In the genomic region with DNA sequence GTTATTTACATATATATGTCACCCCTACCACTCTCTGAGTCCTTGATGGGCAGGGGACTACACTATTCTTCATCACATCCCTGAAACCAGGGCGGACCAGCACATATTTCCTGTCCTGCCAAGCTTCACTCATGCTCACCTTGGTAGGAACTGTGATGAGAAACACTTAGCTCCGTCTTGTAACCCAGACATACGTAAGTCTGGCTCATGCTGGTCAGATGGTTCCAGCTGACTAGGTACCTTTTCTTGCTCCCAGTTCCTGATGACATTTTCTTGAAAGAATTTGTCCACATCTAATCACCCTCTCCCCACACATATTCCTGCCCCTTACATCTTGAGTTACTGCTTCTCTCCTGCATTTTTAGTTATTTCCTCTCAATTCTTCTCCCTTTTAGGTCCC, we compare ENCODE assay signal across 17 cellular contexts.
DNase-seq lines count a peak whose midpoint lies in the region; ATAC-seq, FAIRE-seq and TF ChIP-seq lines count a peak whose summit lies in the region.
"Had no signal": no experiment of that assay in that cellular context is flagged by ENCODE, and none has a peak within 500 bp of the region (broad histone marks: within the 10 kb centered on the region; RNA-seq: fewer than 3 reads in every experiment).

No MANE protein-coding gene starts in this region.

- H3K27me3 ChIP-seq in K562 (ENCODE audit: control insufficient read depth in 2 of 2, insufficient read depth in 2 of 2, low read length in 2 of 2) = no peaks in the 10 kb centered on the region
- H3K27me3 ChIP-seq in kidney epithelial cell (ENCODE audit: control insufficient read depth, insufficient read depth, low read length) = no peaks in the 10 kb centered on the region
- no peaks in the 10 kb centered on the region for H3K27me3 ChIP-seq in trophoblast cell (ENCODE audit: insufficient read depth, low read length)
- H3K27me3 ChIP-seq: BLaER1 treated with 17β-estradiol and CSF1 and Interleukin-3, amounts not matched to agents 10 nM and 100 nM had no signal

- no peak overlapping the region for H2BK120ac ChIP-seq in trophoblast cell (ENCODE audit: insufficient read depth, low read length, poor library complexity)

- ATAC-seq in K562 = no peak
- ATAC-seq: CD8-positive, alpha-beta T cell; GM12878 had no signal

- H2AK5ac ChIP-seq in trophoblast cell (ENCODE audit: low read length) = no peak overlapping the region

- H3K27ac ChIP-seq in K562 (ENCODE audit: extremely low read depth, low read depth, low read length) = peak overlapping the region; percentile 11; the same call in 1 of the 3 replicates
- no peak overlapping the region for H3K27ac ChIP-seq in trophoblast cell (ENCODE audit: low read depth, low read length)
- H3K27ac ChIP-seq: BLaER1 treated with 17β-estradiol and CSF1 and Interleukin-3, amounts not matched to agents 10 nM and 100 nM had no signal

- H2BK12ac ChIP-seq in trophoblast cell (ENCODE audit: low read length) = no peak overlapping the region

- no peak overlapping the region for H4K8ac ChIP-seq in trophoblast cell (ENCODE audit: low read depth, low read length)

- H3K4me2 ChIP-seq in K562 (ENCODE audit: insufficient read depth, low read length) = peak overlapping the region; percentile 17; the same call in 1 of the 2 replicates
- no peak overlapping the region for H3K4me2 ChIP-seq in trophoblast cell (ENCODE audit: low read length)

- POLR2A ChIA-PET in K562 (lab: Yijun Ruan, JAX) = interaction anchor here (1.3 to 1.9 kb wide), 3 partner anchors 11 to 124 kb away, joined by 4 to 7 read pairs (median 5); a partner anchor contains a TSS

- TF ChIP-seq POLR2A in GM12892 (IDR thresholded peaks at IDR 0.05; ENCODE audit: low read depth, low read length) (no peak), K562 (conservative IDR thresholded peaks at IDR 0.05) (no peak)

- no peaks in the 10 kb centered on the region for H3K9me1 ChIP-seq in K562 (ENCODE audit: control insufficient read depth, insufficient read depth, low read length)

- DNase-seq in GM12892 (ENCODE audit: insufficient read length) (no peak), K562 (ENCODE audit: extremely low read depth in 1 of 4, low spot score in 3 of 4) (no peak), kidney epithelial cell (ENCODE audit: low read depth) (peak; percentile 61), trophoblast cell (peak; percentile 8 to 38), NCI-H1436 treated with DMSO at 0.1 percent for 48 hours (lab: John Stamatoyannopoulos, UW) (no peak), NOMO-1 treated with dmso at 0.1 percent for 144 hours (lab: John Stamatoyannopoulos, UW; ENCODE audit: unreplicated experiment) (no peak)
- no peak for DNase-seq in NK-92 treated with Interleukin-12 subunit alpha and Interleukin-12 subunit beta, amount 100 ng/mL, for 24 hours (lab: John Stamatoyannopoulos, UW)
- DNase-seq: Calu3; CD8-positive, alpha-beta T cell; DMS79 treated with DMSO at 0.1 percent for 48 hours; GF-D8; GOT3; H9; IMR-90 had no signal

- no peaks in the 10 kb centered on the region for H3K79me1 ChIP-seq in trophoblast cell (ENCODE audit: low read length)

- H2AFZ ChIP-seq in K562 (ENCODE audit: low read depth, low read length) (peak overlapping the region; percentile 64), trophoblast cell (ENCODE audit: insufficient read depth, low read length, poor library complexity) (no peak overlapping the region)

- CTCF ChIA-PET in K562 (lab: Yijun Ruan, JAX; ENCODE audit: low intra/inter-chr PET ratio) = interaction anchor here (0.6 kb wide), 1 partner anchor 24 kb away, joined by 3 read pairs; no protein-coding TSS in a partner anchor

- no peak overlapping the region for H3K14ac ChIP-seq in trophoblast cell (ENCODE audit: low read length)

- no peak overlapping the region for H3K4ac ChIP-seq in trophoblast cell (ENCODE audit: low read depth, low read length)

- no peak for TF ChIP-seq RAD21 in K562 (CRISPR knock-in tag; conservative IDR thresholded peaks at IDR 0.05 in 1 of 2, IDR thresholded peaks at IDR 0.05 in 1 of 2)

- H3K4me3 ChIP-seq in K562 (no peak overlapping the region), kidney epithelial cell (ENCODE audit: low read depth, low read length) (no peak overlapping the region), trophoblast cell (ENCODE audit: low read depth, low read length) (no peak overlapping the region)
- H3K4me3 ChIP-seq: BLaER1 treated with 17β-estradiol and CSF1 and Interleukin-3, amounts not matched to agents 10 nM and 100 nM; GM12878 had no signal

- no peaks in the 10 kb centered on the region for H4K20me1 ChIP-seq in K562 (replicated peaks; ENCODE audit: control insufficient read depth, insufficient read depth, low read length)
- H4K20me1 ChIP-seq: BLaER1 treated with 17β-estradiol and CSF1 and Interleukin-3, amounts not matched to agents 10 nM and 100 nM had no signal

- intact Hi-C loops in K562 (cut with micrococcal nuclease) = loop anchor here (5.0 kb wide), 1 partner anchor 109 kb away; no protein-coding TSS in a partner anchor

- H3K9me3 ChIP-seq in K562 (replicated peaks; ENCODE audit: control insufficient read depth, insufficient read depth, low read depth, low read length) (no peaks in the 10 kb centered on the region), trophoblast cell (ENCODE audit: insufficient read depth, low read depth, low read length) (no peaks in the 10 kb centered on the region)

- H4K12ac ChIP-seq in trophoblast cell (ENCODE audit: low read depth, low read length) = no peak overlapping the region

- H3K79me2 ChIP-seq in K562 (ENCODE audit: control insufficient read depth, insufficient read depth, low read length) (no peaks in the 10 kb centered on the region), trophoblast cell (ENCODE audit: control insufficient read depth, insufficient read depth, low read length, poor library complexity) (no peaks in the 10 kb centered on the region)

- FAIRE-seq in GM12892 (lab: Jason Lieb, UNC) = peak; percentile 60
- no peak for FAIRE-seq in K562 (lab: Jason Lieb, UNC)
- FAIRE-seq: GM12878, HTR-8/SVneo had no signal

- no peak overlapping the region for H3K18ac ChIP-seq in trophoblast cell (ENCODE audit: low read length)

- no peak for TF ChIP-seq EP300 in K562 (IDR thresholded peaks at IDR 0.05; ENCODE audit: low read length)

- H3K23ac ChIP-seq in trophoblast cell (ENCODE audit: low read length) = no peak overlapping the region

- H3K4me1 ChIP-seq in K562 (replicated peaks in 1 of 2; ENCODE audit: control insufficient read depth in 2 of 2, insufficient read depth in 2 of 2, low read length in 2 of 2) (peaks cover 36 to 66% of the 10 kb centered on the region in 2 experiments), trophoblast cell (ENCODE audit: control insufficient read depth in 1 of 2, insufficient read depth in 2 of 2, low read length in 2 of 2) (no peaks in the 10 kb centered on the region)

- BruUV-seq in K562 (replicated peaks; lab: Mats Ljungman, UMichigan) = no TSS peak

- H3K9ac ChIP-seq in K562 (ENCODE audit: insufficient read depth in 1 of 2, low read depth in 2 of 2, low read length in 2 of 2) = peak overlapping the region in 1 of 2 experiments; percentile 17; a peak in 1 of 4 replicates
- no peak overlapping the region for H3K9ac ChIP-seq in trophoblast cell (ENCODE audit: low read length)
- H3K9ac ChIP-seq: BLaER1 treated with 17β-estradiol and CSF1 and Interleukin-3, amounts not matched to agents 10 nM and 100 nM had no signal

- no peak for TF ChIP-seq CTCF in K562 (IDR thresholded peaks at IDR 0.05 in 2 of 3, conservative IDR thresholded peaks at IDR 0.05 in 1 of 3; ENCODE audit: insufficient read depth in 2 of 3, low read depth in 1 of 3, low read length in 3 of 3)
- TF ChIP-seq CTCF in kidney epithelial cell (IDR thresholded peaks at IDR 0.05; ENCODE audit: insufficient read depth, low read length, poor library complexity, severe bottlenecking) = no peak

- H3K36me3 ChIP-seq in K562 (ENCODE audit: control insufficient read depth, insufficient read depth, low read length) (no peaks in the 10 kb centered on the region), kidney epithelial cell (ENCODE audit: control insufficient read depth, insufficient read depth, low read length) (no peaks in the 10 kb centered on the region), trophoblast cell (ENCODE audit: control insufficient read depth in 1 of 2, insufficient read depth in 2 of 2, low read length in 2 of 2) (no peaks in the 10 kb centered on the region)
- H3K36me3 ChIP-seq: BLaER1 treated with 17β-estradiol and CSF1 and Interleukin-3, amounts not matched to agents 10 nM and 100 nM had no signal

- in situ Hi-C loops in K562 (cut with MboI) = no loop called here

- WGBS in K562 (ENCODE audit: insufficient coverage, low coverage, missing lambda C conversion rate) = 61% methylated on average over 3 of the region's 3 CpGs
- WGBS in trophoblast cell (ENCODE audit: extremely low coverage, insufficient coverage, insufficient read length) = no CpG with 5 or more reads among the region's 3 CpGs

- H2BK5ac ChIP-seq in trophoblast cell (ENCODE audit: low read depth, low read length, poor library complexity) = no peak overlapping the region

- H4K91ac ChIP-seq in trophoblast cell (ENCODE audit: low read depth, low read length) = no peak overlapping the region

TF ChIP-seq in K562, 482 proteins besides CTCF, POLR2A, EP300 and RAD21 (continues in another document):
- TF ChIP-seq, protein P1, sequence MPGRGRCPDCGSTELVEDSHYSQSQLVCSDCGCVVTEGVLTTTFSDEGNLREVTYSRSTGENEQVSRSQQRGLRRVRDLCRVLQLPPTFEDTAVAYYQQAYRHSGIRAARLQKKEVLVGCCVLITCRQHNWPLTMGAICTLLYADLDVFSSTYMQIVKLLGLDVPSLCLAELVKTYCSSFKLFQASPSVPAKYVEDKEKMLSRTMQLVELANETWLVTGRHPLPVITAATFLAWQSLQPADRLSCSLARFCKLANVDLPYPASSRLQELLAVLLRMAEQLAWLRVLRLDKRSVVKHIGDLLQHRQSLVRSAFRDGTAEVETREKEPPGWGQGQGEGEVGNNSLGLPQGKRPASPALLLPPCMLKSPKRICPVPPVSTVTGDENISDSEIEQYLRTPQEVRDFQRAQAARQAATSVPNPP (IDR thresholded peaks at IDR 0.05; ENCODE audit: borderline replicate concordance, insufficient read depth, insufficient read length) = no peak
- TF ChIP-seq ZNF316 (IDR thresholded peaks at IDR 0.05) (0 out of 2 replicates have a peak, but pooled peaks have one; percentile 8), ZNF583 (CRISPR knock-in tag; IDR thresholded peaks at IDR 0.05) (0 out of 2 replicates have a peak, but pooled peaks have one; percentile 45), ZNF324 (CRISPR knock-in tag; IDR thresholded peaks at IDR 0.05) (no peak), SP2 (IDR thresholded peaks at IDR 0.05; ENCODE audit: extremely low read depth, low read depth, low read length, poor library complexity, severe bottlenecking) (no peak), MCM3 (IDR thresholded peaks at IDR 0.05) (no peak)
- TF ChIP-seq, protein P2, sequence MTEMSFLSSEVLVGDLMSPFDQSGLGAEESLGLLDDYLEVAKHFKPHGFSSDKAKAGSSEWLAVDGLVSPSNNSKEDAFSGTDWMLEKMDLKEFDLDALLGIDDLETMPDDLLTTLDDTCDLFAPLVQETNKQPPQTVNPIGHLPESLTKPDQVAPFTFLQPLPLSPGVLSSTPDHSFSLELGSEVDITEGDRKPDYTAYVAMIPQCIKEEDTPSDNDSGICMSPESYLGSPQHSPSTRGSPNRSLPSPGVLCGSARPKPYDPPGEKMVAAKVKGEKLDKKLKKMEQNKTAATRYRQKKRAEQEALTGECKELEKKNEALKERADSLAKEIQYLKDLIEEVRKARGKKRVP (CRISPR knock-in tag; IDR thresholded peaks at IDR 0.05) = no peak

Comparison
In these comparisons a context has a peak if more than half of its experiments do, and no peak if none do; other contexts are left out.
1. DNase-seq: peak in kidney epithelial cell (single experiment) and trophoblast cell (2 of 2); none in GM12892 (single experiment), K562 (0 of 4), NK-92 treated with Interleukin-12 subunit alpha and Interleukin-12 subunit beta, amount 100 ng/mL, for 24 hours (single experiment), NCI-H1436 treated with DMSO at 0.1 percent for 48 hours (single experiment) and NOMO-1 treated with dmso at 0.1 percent for 144 hours (single experiment).